24 cellular contexts compared by ENCODE assay signal in genomic region chr1:16383917-16384316, GRCh38. TPM values are rescaled to one million over a fixed set of nuclear protein-coding genes. Genes with fewer than 3 reads are reported as not detected.
A peak's percentile ranks its signal among the peaks of the same experiment; 100 is the strongest.
DNase-seq lines count a peak whose midpoint lies in the region; ATAC-seq and TF ChIP-seq lines count a peak whose summit lies in the region.
"Had no signal": no experiment of that assay in that cellular context is flagged by ENCODE, and none has a peak within 500 bp of the region (broad histone marks: within the 10 kb centered on the region; RNA-seq: fewer than 3 reads in every experiment).

No MANE protein-coding gene starts in this region.

- no peak for ATAC-seq in activated T-cell treated with anti-CD3 and anti-CD28 coated beads, Interleukin-2, amount 50 U/mL, for 4 hours
- ATAC-seq in T-helper 17 cell (no peak), left colon (no peak)
- no peak for ATAC-seq in stimulated activated memory B cell treated with anti-CD40 and anti-IgM and Interleukin-4, amounts not matched to agents 10 μg/mL and 1 μg/mL and 100 μg/mL, for 72 hours
- ATAC-seq: heart right ventricle, Panc1 had no signal

- peaks cover 55% of the 10 kb centered on the region for H3K36me3 Mint-ChIP-seq in activated T-cell treated with anti-CD3 and anti-CD28 coated beads, Interleukin-2, amount 50 U/mL, for 24 hours (ENCODE audit: low read depth)
- H3K36me3 Mint-ChIP-seq in activated T-cell treated with anti-CD3 and anti-CD28 coated beads, Interleukin-2, amount 50 U/mL, for 4 hours (ENCODE audit: insufficient read depth): peaks cover 14% of the 10 kb centered on the region
- peaks cover 5% of the 10 kb centered on the region for H3K36me3 Mint-ChIP-seq in T-helper 17 cell (ENCODE audit: low read depth)
- H3K36me3 Mint-ChIP-seq in stimulated activated memory B cell treated with anti-CD40 and anti-IgM and Interleukin-4, amounts not matched to agents 10 μg/mL and 1 μg/mL and 100 μg/mL, for 72 hours: peaks cover 36% of the 10 kb centered on the region

- H3K4me3 Mint-ChIP-seq in activated T-cell treated with anti-CD3 and anti-CD28 coated beads, Interleukin-2, amount 50 U/mL, for 24 hours: no peak overlapping the region
- H3K4me3 Mint-ChIP-seq in activated T-cell treated with anti-CD3 and anti-CD28 coated beads, Interleukin-2, amount 50 U/mL, for 4 hours: no peak overlapping the region
- H3K4me3 Mint-ChIP-seq in T-helper 17 cell: no peak overlapping the region
- H3K4me3 Mint-ChIP-seq in stimulated activated memory B cell treated with anti-CD40 and anti-IgM and Interleukin-4, amounts not matched to agents 10 μg/mL and 1 μg/mL and 100 μg/mL, for 72 hours: no peak overlapping the region
- H3K4me3 Mint-ChIP-seq: nephron had no signal

- intact Hi-C loops in left colon (cut with DNase I, micrococcal nuclease): no loop called here

- H3K27ac Mint-ChIP-seq in activated T-cell treated with anti-CD3 and anti-CD28 coated beads, Interleukin-2, amount 50 U/mL, for 24 hours: peak overlapping the region; percentile 67
- H3K27ac Mint-ChIP-seq in T-helper 17 cell: peak overlapping the region; percentile 93
- H3K27ac Mint-ChIP-seq in stimulated activated memory B cell treated with anti-CD40 and anti-IgM and Interleukin-4, amounts not matched to agents 10 μg/mL and 1 μg/mL and 100 μg/mL, for 72 hours: peak overlapping the region; percentile 91

- H3K4me3 ChIP-seq in fibroblast of the aortic adventitia (ENCODE audit: low read depth, low read length): no peak overlapping the region
- H3K4me3 ChIP-seq: heart right ventricle, lung, SK-N-MC, spleen, tibial artery had no signal

- no peak for TF ChIP-seq CTCF in fibroblast of the aortic adventitia (IDR thresholded peaks at IDR 0.05; ENCODE audit: insufficient read depth, low read length)

- no peak for DNase-seq in activated T-cell treated with anti-CD3 and anti-CD28 coated beads, Interleukin-2, amount 50 U/mL, for 24 hours
- no peak for DNase-seq in activated T-cell treated with anti-CD3 and anti-CD28 coated beads, Interleukin-2, amount 50 U/mL, for 4 hours
- DNase-seq in T-helper 17 cell (no peak), fibroblast of the aortic adventitia (ENCODE audit: low read depth) (peak; percentile 32), activated gamma-delta T cell treated with Interleukin-2 at 50 U/mL for 16 hours (no peak), left colon (no peak)
- no peak for DNase-seq in stimulated activated CD8-positive, alpha-beta memory T cell treated with anti-CD3 and anti-CD28 coated beads, Interleukin-4, amount 100 ng/mL, for 48 hours
- DNase-seq: activated effector memory CD4-positive, alpha-beta T cell treated with Interleukin-2 at 50 U/mL for 16 hours; aorta; DMS53; effector memory CD4-positive, alpha-beta T cell; heart right ventricle; NCI-H1417 treated with DMSO at 0.1 percent for 48 hours; NCI-H748 treated with DMSO at 0.1 percent for 48 hours; spleen; tibial artery had no signal

- H3K4me1 Mint-ChIP-seq in activated T-cell treated with anti-CD3 and anti-CD28 coated beads, Interleukin-2, amount 50 U/mL, for 24 hours (ENCODE audit: low read depth): peaks cover 69% of the 10 kb centered on the region
- H3K4me1 Mint-ChIP-seq in activated T-cell treated with anti-CD3 and anti-CD28 coated beads, Interleukin-2, amount 50 U/mL, for 4 hours (ENCODE audit: low read depth): peaks cover 58% of the 10 kb centered on the region
- peaks cover 54% of the 10 kb centered on the region for H3K4me1 Mint-ChIP-seq in T-helper 17 cell
- peaks cover 69% of the 10 kb centered on the region for H3K4me1 Mint-ChIP-seq in stimulated activated memory B cell treated with anti-CD40 and anti-IgM and Interleukin-4, amounts not matched to agents 10 μg/mL and 1 μg/mL and 100 μg/mL, for 72 hours

- no peaks in the 10 kb centered on the region for H3K27me3 Mint-ChIP-seq in activated T-cell treated with anti-CD3 and anti-CD28 coated beads, Interleukin-2, amount 50 U/mL, for 24 hours
- H3K27me3 Mint-ChIP-seq in activated T-cell treated with anti-CD3 and anti-CD28 coated beads, Interleukin-2, amount 50 U/mL, for 4 hours (ENCODE audit: low read depth): no peaks in the 10 kb centered on the region
- no peaks in the 10 kb centered on the region for H3K27me3 Mint-ChIP-seq in T-helper 17 cell
- H3K27me3 Mint-ChIP-seq in stimulated activated memory B cell treated with anti-CD40 and anti-IgM and Interleukin-4, amounts not matched to agents 10 μg/mL and 1 μg/mL and 100 μg/mL, for 72 hours: no peaks in the 10 kb centered on the region

- no peaks in the 10 kb centered on the region for H3K9me3 ChIP-seq in T-helper 17 cell (ENCODE audit: control insufficient read depth, low read length, poor library complexity, severe bottlenecking)
- H3K9me3 ChIP-seq: heart right ventricle, spleen, tibial artery had no signal

- no peaks in the 10 kb centered on the region for H3K9me3 Mint-ChIP-seq in activated T-cell treated with anti-CD3 and anti-CD28 coated beads, Interleukin-2, amount 50 U/mL, for 24 hours
- H3K9me3 Mint-ChIP-seq in activated T-cell treated with anti-CD3 and anti-CD28 coated beads, Interleukin-2, amount 50 U/mL, for 4 hours: no peaks in the 10 kb centered on the region
- no peaks in the 10 kb centered on the region for H3K9me3 Mint-ChIP-seq in stimulated activated memory B cell treated with anti-CD40 and anti-IgM and Interleukin-4, amounts not matched to agents 10 μg/mL and 1 μg/mL and 100 μg/mL, for 72 hours
- H3K9me3 Mint-ChIP-seq: nephron had no signal

RNA-seq across cellular contexts. Expression of gene SZRD1, which starts 16.9 kb away (rescaled TPM):
- total RNA-seq in activated T-cell treated with anti-CD3 and anti-CD28 coated beads, Interleukin-2, amount 50 U/mL, for 4 hours: 100 to 1,000 TPM; 194 to 215 (median 212) TPM
- total RNA-seq in T-helper 17 cell: 100 to 1,000 TPM; 123 to 133 TPM
- 67.1 and 97.9 TPM in 2 replicates for total RNA-seq in fibroblast of the aortic adventitia (ENCODE audit: low replicate concordance)
- total RNA-seq in left colon: 100 to 1,000 TPM; 111 to 123 TPM

RNA-seq across cellular contexts. Expression of gene FBXO42, which starts 31.6 kb away (rescaled TPM):
- total RNA-seq in activated T-cell treated with anti-CD3 and anti-CD28 coated beads, Interleukin-2, amount 50 U/mL, for 4 hours: 10 to 100 TPM; 12.4 to 14.3 (median 13.4) TPM
- total RNA-seq in T-helper 17 cell (10 to 100 TPM; 17.4 to 20.5 TPM), fibroblast of the aortic adventitia (ENCODE audit: low replicate concordance) (16.5 and 18.6 TPM in 2 replicates), left colon (10 to 100 TPM; 13.4 to 14.8 TPM)

RNA-seq across cellular contexts. Expression of gene SPATA21, which starts 53.3 kb away (rescaled TPM):
- total RNA-seq in activated T-cell treated with anti-CD3 and anti-CD28 coated beads, Interleukin-2, amount 50 U/mL, for 4 hours: not detected
- total RNA-seq in T-helper 17 cell: not detected
- total RNA-seq in fibroblast of the aortic adventitia (ENCODE audit: low replicate concordance): not detected in 2 replicates
- not detected for total RNA-seq in left colon
- total RNA-seq: aorta, cerebellum, heart right ventricle, HT-29, LHCN-M2, lung had no signal

RNA-seq across cellular contexts. Expression of gene NECAP2, which starts 56.6 kb away (rescaled TPM):
- 10 to 100 TPM; 63.5 to 71.6 (median 64.8) TPM for total RNA-seq in activated T-cell treated with anti-CD3 and anti-CD28 coated beads, Interleukin-2, amount 50 U/mL, for 4 hours
- total RNA-seq in T-helper 17 cell (100 to 1,000 TPM; 107 to 108 TPM), fibroblast of the aortic adventitia (ENCODE audit: low replicate concordance) (71.5 and 73.9 TPM in 2 replicates), left colon (10 to 100 TPM; 41.5 to 57.0 TPM)
